22 cellular contexts compared by ENCODE assay signal in the genomic region with DNA sequence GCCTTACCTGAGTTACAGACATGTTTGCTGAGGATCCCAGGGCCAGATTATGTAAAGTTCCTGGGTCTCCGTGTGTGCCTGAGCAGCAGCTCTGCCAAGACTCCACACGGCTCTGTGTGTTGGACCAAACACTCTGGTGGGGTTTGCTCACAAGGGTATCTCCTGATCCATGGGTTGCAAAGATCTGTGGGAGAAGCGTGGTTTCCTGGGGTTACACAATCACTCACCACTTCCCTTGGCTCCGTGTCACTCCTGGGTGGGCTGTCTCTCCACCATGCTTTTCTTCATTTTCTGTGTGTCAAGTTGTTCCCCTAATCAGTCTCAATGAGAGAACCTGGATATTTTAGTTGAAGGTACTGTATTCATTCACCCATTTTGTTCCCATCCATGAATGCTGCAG.
"Had no signal": no experiment of that assay in that cellular context is flagged by ENCODE, and none has a peak within 500 bp of the region (broad histone marks: within the 10 kb centered on the region; RNA-seq: fewer than 3 reads in every experiment).

No MANE protein-coding gene starts in this region.

- H3K4me1 ChIP-seq: adrenal gland, breast epithelium, parathyroid adenoma, tibial artery had no signal

- H3K27me3 ChIP-seq: adrenal gland, breast epithelium, tibial artery had no signal

- H3K27me3 Mint-ChIP-seq: activated naive CD8-positive, alpha-beta T cell; central memory CD8-positive, alpha-beta T cell; stimulated activated naive CD8-positive, alpha-beta T cell treated with anti-CD3 and anti-CD28 coated beads, Interleukin-15, amount 100 ng/mL, for 72 hours had no signal

- H3K4me1 Mint-ChIP-seq: central memory CD8-positive, alpha-beta T cell; nephron progenitor cell; stimulated activated effector memory CD8-positive, alpha-beta T cell treated with anti-CD3 and anti-CD28 coated beads, Interleukin-12 subunit alpha, Interleukin-12 subunit beta, amount 100 ng/mL, for 72 hours; stimulated activated naive CD8-positive, alpha-beta T cell treated with anti-CD3 and anti-CD28 coated beads, Interleukin-15, amount 100 ng/mL, for 72 hours; WTC11 had no signal

- H3K36me3 ChIP-seq: adrenal gland, breast epithelium, tibial artery had no signal

- H3K4me3 Mint-ChIP-seq: activated naive CD8-positive, alpha-beta T cell; central memory CD8-positive, alpha-beta T cell; nephron progenitor cell; stimulated activated effector memory CD8-positive, alpha-beta T cell treated with anti-CD3 and anti-CD28 coated beads, Interleukin-12 subunit alpha, Interleukin-12 subunit beta, amount 100 ng/mL, for 72 hours; stimulated activated naive CD8-positive, alpha-beta T cell treated with anti-CD3 and anti-CD28 coated beads, Interleukin-15, amount 100 ng/mL, for 72 hours; WTC11 had no signal

- H3K27ac ChIP-seq: adrenal gland, breast epithelium, parathyroid adenoma, tibial artery had no signal

- H3K4me3 ChIP-seq: adrenal gland, breast epithelium, tibial artery had no signal

- FAIRE-seq: colon had no signal

- H3K27ac Mint-ChIP-seq: activated naive CD8-positive, alpha-beta T cell; nephron progenitor cell; stimulated activated effector memory CD8-positive, alpha-beta T cell treated with anti-CD3 and anti-CD28 coated beads, Interleukin-12 subunit alpha, Interleukin-12 subunit beta, amount 100 ng/mL, for 72 hours; stimulated activated naive CD8-positive, alpha-beta T cell treated with anti-CD3 and anti-CD28 coated beads, Interleukin-15, amount 100 ng/mL, for 72 hours; WTC11 had no signal

- H3K9me3 ChIP-seq: adrenal gland, breast epithelium had no signal

- H3K79me2 ChIP-seq: parathyroid adenoma had no signal

- H2AFZ ChIP-seq: parathyroid adenoma had no signal

- H3K9ac ChIP-seq: parathyroid adenoma had no signal

- DNase-seq: activated gamma-delta T cell treated with Interleukin-2 at 50 U/mL for 16 hours; activated T-cell treated with anti-CD3 and anti-CD28 coated beads, Interleukin-2, amount 50 U/mL, for 1 hour; adrenal gland; effector memory CD4-positive, alpha-beta T cell; foreskin melanocyte; glutamatergic neuron; hippocampal formation; left ventricle myocardium superior; mammary epithelial cell; nephron progenitor cell; nucleus accumbens; right cardiac atrium; stimulated activated CD4-positive, alpha-beta T cell treated with anti-CD3 and anti-CD28 coated beads, Interleukin-2, amount 100 ng/mL, for 24 hours; stimulated activated naive CD8-positive, alpha-beta T cell treated with anti-CD3 and anti-CD28 coated beads, Interleukin-15, amount 100 ng/mL, for 72 hours; tibial artery had no signal

- H3K36me3 Mint-ChIP-seq: activated naive CD8-positive, alpha-beta T cell; stimulated activated effector memory CD8-positive, alpha-beta T cell treated with anti-CD3 and anti-CD28 coated beads, Interleukin-12 subunit alpha, Interleukin-12 subunit beta, amount 100 ng/mL, for 72 hours; WTC11 had no signal
